Comparison of ENCODE assay signal across 1 cellular context in the genomic region with DNA sequence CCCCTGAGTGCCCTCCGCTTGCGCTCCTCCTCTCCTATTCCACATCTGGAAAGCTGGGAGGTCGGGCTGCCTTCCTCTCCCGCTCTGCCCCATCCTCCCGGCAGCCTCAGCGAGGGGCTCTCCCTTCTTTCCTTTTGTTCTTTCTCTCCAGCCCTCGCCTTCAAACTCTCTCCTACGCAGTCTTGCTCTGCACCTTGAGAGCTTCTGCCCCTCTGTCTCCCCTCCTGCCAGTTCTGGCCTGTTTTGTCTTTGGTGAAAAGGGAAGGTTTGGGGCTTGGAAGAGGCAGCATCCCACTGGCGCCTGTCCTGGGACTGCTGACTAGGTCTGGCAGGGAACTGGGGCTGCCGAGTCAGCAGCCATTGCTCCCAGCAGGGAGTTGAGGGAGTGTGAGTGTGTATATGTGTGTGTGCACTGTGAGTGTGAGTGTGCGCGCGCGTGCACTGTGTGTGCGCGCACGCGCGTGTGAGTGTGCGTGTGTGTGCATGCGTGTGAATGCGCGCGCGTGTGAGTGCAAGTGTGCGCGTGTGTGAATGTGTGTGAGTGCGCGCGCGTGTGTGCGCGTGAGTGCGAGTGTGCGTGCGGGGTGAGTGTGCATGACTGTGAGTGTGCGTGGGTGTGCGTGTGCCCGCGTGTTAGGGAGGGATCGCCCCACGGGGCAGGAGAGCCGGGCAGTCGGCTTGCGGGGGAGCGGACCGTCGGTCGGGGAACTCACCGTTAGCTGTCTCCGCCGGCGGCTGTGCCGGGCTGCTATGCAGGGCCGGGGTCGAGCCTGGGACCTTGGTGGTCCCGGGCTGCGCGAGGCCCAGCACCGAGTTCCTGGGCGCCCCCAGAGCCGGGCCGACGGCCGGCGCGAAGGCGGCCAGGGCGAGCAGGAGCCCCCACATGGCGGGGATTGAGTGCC.
TF ChIP-seq lines count a peak whose summit lies in the region.

No MANE protein-coding gene starts in this region.

TF ChIP-seq in H1, 55 proteins besides CTCF, POLR2A, EP300 and RAD21:
- TF ChIP-seq PHF8 (conservative IDR thresholded peaks at IDR 0.05; ENCODE audit: low read depth, low read length) (peak; percentile 41), SIRT6 (IDR thresholded peaks at IDR 0.05; ENCODE audit: low read length) (no peak), CREB1 (IDR thresholded peaks at IDR 0.05) (peak; percentile 39; the same call in 1 of the 2 replicates), YY1 (IDR thresholded peaks at IDR 0.05; ENCODE audit: low read depth, low read length) (peak; percentile 82), CHD2 (IDR thresholded peaks at IDR 0.05; ENCODE audit: low read length) (no peak), SIN3A (conservative IDR thresholded peaks at IDR 0.05 in 1 of 2, IDR thresholded peaks at IDR 0.05 in 1 of 2; ENCODE audit: low read depth in 1 of 2, low read length in 2 of 2) (0 out of 4 replicates have a peak, but pooled peaks of 1 of the 2 experiments have one; percentile 21), ASH2L (IDR thresholded peaks at IDR 0.05; ENCODE audit: low read length) (peak; percentile 96), RNF2 (IDR thresholded peaks at IDR 0.05; ENCODE audit: borderline replicate concordance, low read depth, low read length, missing control alignments, poor library complexity, severe bottlenecking) (peak; percentile 48), KDM4A (IDR thresholded peaks at IDR 0.05; ENCODE audit: low read depth, low read length, severe bottlenecking) (peak; percentile 98), MAFK (IDR thresholded peaks at IDR 0.05; ENCODE audit: low read depth, low read length) (peak; percentile 23; the same call in 1 of the 2 replicates), HDAC2 (IDR thresholded peaks at IDR 0.05; ENCODE audit: borderline replicate concordance in 1 of 2, low read depth in 2 of 2, low read length in 2 of 2) (peak in 1 of 2 experiments; percentile 78; a peak in 1 of 4 replicates)
- TF ChIP-seq, protein P1, sequence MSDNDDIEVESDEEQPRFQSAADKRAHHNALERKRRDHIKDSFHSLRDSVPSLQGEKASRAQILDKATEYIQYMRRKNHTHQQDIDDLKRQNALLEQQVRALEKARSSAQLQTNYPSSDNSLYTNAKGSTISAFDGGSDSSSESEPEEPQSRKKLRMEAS (IDR thresholded peaks at IDR 0.05) = peak; percentile 63; the same call in 1 of the 2 replicates
- TF ChIP-seq, protein P2, sequence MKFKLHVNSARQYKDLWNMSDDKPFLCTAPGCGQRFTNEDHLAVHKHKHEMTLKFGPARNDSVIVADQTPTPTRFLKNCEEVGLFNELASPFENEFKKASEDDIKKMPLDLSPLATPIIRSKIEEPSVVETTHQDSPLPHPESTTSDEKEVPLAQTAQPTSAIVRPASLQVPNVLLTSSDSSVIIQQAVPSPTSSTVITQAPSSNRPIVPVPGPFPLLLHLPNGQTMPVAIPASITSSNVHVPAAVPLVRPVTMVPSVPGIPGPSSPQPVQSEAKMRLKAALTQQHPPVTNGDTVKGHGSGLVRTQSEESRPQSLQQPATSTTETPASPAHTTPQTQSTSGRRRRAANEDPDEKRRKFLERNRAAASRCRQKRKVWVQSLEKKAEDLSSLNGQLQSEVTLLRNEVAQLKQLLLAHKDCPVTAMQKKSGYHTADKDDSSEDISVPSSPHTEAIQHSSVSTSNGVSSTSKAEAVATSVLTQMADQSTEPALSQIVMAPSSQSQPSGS (IDR thresholded peaks at IDR 0.05; ENCODE audit: low read length) = no peak
